In genomic region chr22:21865041-21865440, GRCh38 we compare ENCODE assay signal across 8 cellular contexts. TPM values are rescaled to one million over a fixed set of nuclear protein-coding genes. Genes with fewer than 3 reads are reported as not detected.
DNase-seq lines count a peak whose midpoint lies in the region; ATAC-seq, FAIRE-seq and TF ChIP-seq lines count a peak whose summit lies in the region.

No MANE protein-coding gene starts in this region.

- no peaks in the 10 kb centered on the region for H3K9me3 Mint-ChIP-seq in progenitor cell of endocrine pancreas (ENCODE audit: low read depth)

- H3K4me2 ChIP-seq in endothelial cell of umbilical vein (ENCODE audit: insufficient read depth, low read length), result peak overlapping the region; percentile 92

- H3K27me3 ChIP-seq in SJSA1 (replicated peaks) (no peaks in the 10 kb centered on the region), endothelial cell of umbilical vein (ENCODE audit: control insufficient read depth in 2 of 2, insufficient read depth in 2 of 2, low read length in 2 of 2) (no peaks in the 10 kb centered on the region)

- H3K9me1 ChIP-seq in endothelial cell of umbilical vein (replicated peaks; ENCODE audit: control insufficient read depth, extremely low read depth, insufficient read depth, low read length), result no peaks in the 10 kb centered on the region

- ATAC-seq in HG03039 (IDR thresholded peaks at IDR 0.05; ENCODE audit: unreplicated experiment) (no peak), GM19463 (IDR thresholded peaks at IDR 0.05; ENCODE audit: unreplicated experiment) (no peak)

- peak; percentile 18 for DNase-seq in activated CD8-positive, alpha-beta memory T cell treated with anti-CD3 and anti-CD28 coated beads, Interleukin-2, amount 50 U/mL, for 4 hours
- DNase-seq in activated CD8-positive, alpha-beta memory T cell treated with anti-CD3 and anti-CD28 coated beads for 24 hours, result no peak
- DNase-seq in SJSA1 (ENCODE audit: low read depth in 1 of 2, low spot score in 2 of 2) (peak; percentile 26 to 49), endothelial cell of umbilical vein (ENCODE audit: low read depth, low spot score) (peak; percentile 67), progenitor cell of endocrine pancreas (ENCODE audit: low spot score, unreplicated experiment) (no peak), frontal cortex (ENCODE audit: low spot score in 2 of 2) (no peak)

- FAIRE-seq in endothelial cell of umbilical vein (lab: Jason Lieb, UNC), result peak; percentile 77
- FAIRE-seq in frontal cortex (lab: Jason Lieb, UNC), result no peak

- no peak for TF ChIP-seq CTCF in endothelial cell of umbilical vein (IDR thresholded peaks at IDR 0.05; ENCODE audit: extremely low read depth in 1 of 2, insufficient read depth in 1 of 2, low read depth in 1 of 2, low read length in 2 of 2)
- TF ChIP-seq CTCF in progenitor cell of endocrine pancreas (IDR thresholded peaks at IDR 0.05; ENCODE audit: unreplicated experiment), result no peak

- no peak for TF ChIP-seq POLR2A in endothelial cell of umbilical vein (IDR thresholded peaks at IDR 0.05; ENCODE audit: low read depth, low read length)

- H2AFZ ChIP-seq in endothelial cell of umbilical vein (ENCODE audit: low read depth, low read length), result no peak overlapping the region

- no peaks in the 10 kb centered on the region for H3K27me3 Mint-ChIP-seq in progenitor cell of endocrine pancreas

- intact Hi-C loops in endothelial cell of umbilical vein (cut with micrococcal nuclease), result loop anchor here (5.0 kb wide), 3 partner anchors 48 to 128 kb away; partner anchors contain the start of gene YPEL1

- BruUV-seq in endothelial cell of umbilical vein (replicated peaks; lab: Mats Ljungman, UMichigan), result no TSS peak

- CTCF ChIA-PET in endothelial cell of umbilical vein (lab: Charles Lee), result interaction anchor here (0.9 to 2.8 kb wide), 5 partner anchors 11 to 152 kb away, joined by 3 to 8 read pairs (median 3); partner anchors contain the start of gene PPM1F

- H3K36me3 Mint-ChIP-seq in progenitor cell of endocrine pancreas (ENCODE audit: insufficient read depth), result peaks cover 6% of the 10 kb centered on the region

- peak overlapping the region; percentile 70 for H3K9ac ChIP-seq in endothelial cell of umbilical vein (replicated peaks; ENCODE audit: extremely low read depth, insufficient read depth, low read length)

- H3K4me1 ChIP-seq in SJSA1 (replicated peaks) (peaks cover 18% of the 10 kb centered on the region), endothelial cell of umbilical vein (ENCODE audit: control insufficient read depth, extremely low read depth, insufficient read depth, low read length) (peaks cover 18% of the 10 kb centered on the region)

- POLR2A ChIA-PET in endothelial cell of umbilical vein (lab: Charles Lee), result no interaction called here

- H3K27ac ChIP-seq in SJSA1 (no peak overlapping the region), endothelial cell of umbilical vein (ENCODE audit: insufficient read depth, low read depth, low read length) (no peak overlapping the region)

- peak overlapping the region; percentile 94 for H3K4me3 Mint-ChIP-seq in progenitor cell of endocrine pancreas (ENCODE audit: low read depth)

- peak overlapping the region; percentile 73 for H3K27ac Mint-ChIP-seq in progenitor cell of endocrine pancreas

- peaks cover 6% of the 10 kb centered on the region for H4K20me1 ChIP-seq in endothelial cell of umbilical vein (replicated peaks; ENCODE audit: control insufficient read depth, extremely low read depth, insufficient read depth, low read length)

- peaks cover 50% of the 10 kb centered on the region for H3K4me1 Mint-ChIP-seq in progenitor cell of endocrine pancreas (ENCODE audit: low read depth)

- peaks cover 74% of the 10 kb centered on the region for H3K79me2 ChIP-seq in endothelial cell of umbilical vein (ENCODE audit: control insufficient read depth, insufficient read depth, low read length)

- H3K9me3 ChIP-seq in SJSA1 (replicated peaks) (no peaks in the 10 kb centered on the region), endothelial cell of umbilical vein (replicated peaks; ENCODE audit: control insufficient read depth, insufficient read depth, low read length) (no peaks in the 10 kb centered on the region)

- H3K4me3 ChIP-seq in SJSA1 (no peak overlapping the region), endothelial cell of umbilical vein (replicated peaks in 1 of 3; ENCODE audit: insufficient read depth in 1 of 3, low read depth in 1 of 3, low read length in 3 of 3) (peak overlapping the region in 1 of 3 experiments; percentile 86)

- dilution Hi-C loops in endothelial cell of umbilical vein (cut with MboI; ENCODE audit: extremely low pct_ligation_motif_present, low sequenced_read_pairs), result no loop called here

- peaks cover 11% of the 10 kb centered on the region for H3K36me3 ChIP-seq in SJSA1
- H3K36me3 ChIP-seq in endothelial cell of umbilical vein (ENCODE audit: control insufficient read depth in 2 of 2, extremely low read depth in 1 of 2, insufficient read depth in 2 of 2, low read length in 2 of 2), result no peaks in the 10 kb centered on the region

TF ChIP-seq in endothelial cell of umbilical vein, 7 proteins besides CTCF, POLR2A, EP300 and RAD21:
- no peak for TF ChIP-seq MYC (IDR thresholded peaks at IDR 0.05; ENCODE audit: low read depth, low read length)
- no peak for TF ChIP-seq EZH2 (IDR thresholded peaks at IDR 0.05; ENCODE audit: borderline replicate concordance, low read depth, low read length, severe bottlenecking)
- TF ChIP-seq JUN (IDR thresholded peaks at IDR 0.05; ENCODE audit: borderline replicate concordance, insufficient read depth, insufficient read length, low read depth), result no peak
- TF ChIP-seq, protein P1, sequence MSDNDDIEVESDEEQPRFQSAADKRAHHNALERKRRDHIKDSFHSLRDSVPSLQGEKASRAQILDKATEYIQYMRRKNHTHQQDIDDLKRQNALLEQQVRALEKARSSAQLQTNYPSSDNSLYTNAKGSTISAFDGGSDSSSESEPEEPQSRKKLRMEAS (IDR thresholded peaks at IDR 0.05; ENCODE audit: insufficient read depth, insufficient read length), result no peak
- TF ChIP-seq GATA2 (IDR thresholded peaks at IDR 0.05; ENCODE audit: insufficient read depth, insufficient read length, low read depth, low read length), result no peak
- TF ChIP-seq FOS (IDR thresholded peaks at IDR 0.05; ENCODE audit: borderline replicate concordance, insufficient read depth, low read length), result no peak
- no peak for TF ChIP-seq POLR2AphosphoS5 (IDR thresholded peaks at IDR 0.05; ENCODE audit: insufficient read depth, low read depth, low read length)

RNA-seq across cellular contexts. Expression of gene MAPK1, which starts 2.4 kb away (rescaled TPM):
- total RNA-seq in SJSA1 (2014; rRNA removed; shearing (Covaris generic)), result 69.2 and 113 TPM in 2 replicates
- total RNA-seq in endothelial cell of umbilical vein (155 and 163 TPM in 2 replicates), progenitor cell of endocrine pancreas (116 and 126 TPM in 2 replicates), frontal cortex (74.2 TPM)
- 48.3 and 50.9 TPM in 2 replicates for polyA plus RNA-seq in endothelial cell of umbilical vein
- polyA plus RNA-seq in endothelial cell of umbilical vein (2011; cell fraction: cytosol; rRNA removed), result 47.8 and 50.9 TPM in 2 replicates
- polyA plus RNA-seq in endothelial cell of umbilical vein (2011; cell fraction: nucleus; rRNA removed), result 46.5 and 57.4 TPM in 2 replicates
- 77.1 and 112 TPM in 2 replicates for polyA plus RNA-seq in endothelial cell of umbilical vein (2012)
- polyA minus RNA-seq in endothelial cell of umbilical vein, result 130 and 145 TPM in 2 replicates
- 16.5 TPM for polyA minus RNA-seq in endothelial cell of umbilical vein (2011; cell fraction: cytosol; rRNA and poly(A)+ RNA removed)
- polyA minus RNA-seq in endothelial cell of umbilical vein (2011; cell fraction: nucleus; rRNA and poly(A)+ RNA removed), result 32.5 and 42.0 TPM in 2 replicates

Comparison
In these comparisons a context has a peak if more than half of its experiments do, and no peak if none do; other contexts are left out.
1. DNase-seq: peak in activated CD8-positive, alpha-beta memory T cell treated with anti-CD3 and anti-CD28 coated beads, Interleukin-2, amount 50 U/mL, for 4 hours (single experiment), SJSA1 (2 of 2) and endothelial cell of umbilical vein (single experiment); none in activated CD8-positive, alpha-beta memory T cell treated with anti-CD3 and anti-CD28 coated beads for 24 hours (single experiment), progenitor cell of endocrine pancreas (single experiment) and frontal cortex (0 of 2).